ENCODE assay signal across 15 cellular contexts in the genomic region with DNA sequence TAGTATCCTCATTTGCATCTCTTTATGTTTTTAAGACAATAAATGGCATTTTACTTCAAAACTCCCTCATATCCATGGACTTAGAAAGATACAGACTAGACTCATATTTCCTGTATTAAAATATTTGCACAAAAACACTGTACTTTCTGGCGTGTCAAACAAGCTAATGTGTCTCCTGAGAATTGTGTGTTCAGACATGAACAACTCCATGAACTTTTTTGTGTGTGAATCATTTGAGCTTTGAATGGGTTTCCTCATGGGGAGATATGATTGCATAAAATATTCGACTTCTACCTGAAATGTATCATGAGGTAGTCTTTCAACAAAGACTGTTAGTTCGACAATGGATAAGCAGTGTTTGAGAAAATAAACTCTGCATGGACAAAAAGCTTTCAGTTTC. TPM values are rescaled to one million over a fixed set of nuclear protein-coding genes. Genes with fewer than 3 reads are reported as not detected.
DNase-seq lines count a peak whose midpoint lies in the region; ATAC-seq and TF ChIP-seq lines count a peak whose summit lies in the region.
"Had no signal": no experiment of that assay in that cellular context is flagged by ENCODE, and none has a peak within 500 bp of the region (broad histone marks: within the 10 kb centered on the region; RNA-seq: fewer than 3 reads in every experiment).

No MANE protein-coding gene starts in this region.

- H3K79me2 ChIP-seq in MM.1S (ENCODE audit: low read length) (no peaks in the 10 kb centered on the region), osteoblast (ENCODE audit: insufficient read depth, low read length) (no peaks in the 10 kb centered on the region)

- peaks cover 0 to 42% (median 0%) of the 10 kb centered on the region in 12 donors for H3K4me1 ChIP-seq in heart left ventricle
- H3K4me1 ChIP-seq in MM.1S (ENCODE audit: low read length), result no peaks in the 10 kb centered on the region
- H3K4me1 ChIP-seq in osteoblast (ENCODE audit: insufficient read depth, low read length), result peaks cover 33% of the 10 kb centered on the region
- H3K4me1 ChIP-seq: Caco-2 had no signal

- H3K27ac Mint-ChIP-seq in nephron, result peak overlapping the region; percentile 87 to 89 (median 88)
- H3K27ac Mint-ChIP-seq: H9 had no signal

- H3K27me3 ChIP-seq in heart left ventricle (peaks cover 0 to 38% (median 4%) of the 10 kb centered on the region in 9 donors), MM.1S (replicated peaks; ENCODE audit: insufficient read depth, low read length) (no peaks in the 10 kb centered on the region), osteoblast (ENCODE audit: insufficient read depth, low read length) (no peaks in the 10 kb centered on the region)

- no peaks in the 10 kb centered on the region for H3K9me2 ChIP-seq in MM.1S (replicated peaks; ENCODE audit: insufficient read depth, low read length)

- peak overlapping the region in 1 of 3 experiments; percentile 6 for H3K4me3 Mint-ChIP-seq in nephron
- H3K4me3 Mint-ChIP-seq: H9 had no signal

- H3F3A ChIP-seq in MM.1S (ENCODE audit: insufficient read depth, low read length), result no peaks in the 10 kb centered on the region

- DNase-seq in heart left ventricle (no peak), cardiac septum (ENCODE audit: low spot score) (no peak), dermis blood vessel endothelial cell (peak; percentile 2), MM.1S (no peak), osteoblast (ENCODE audit: insufficient read length, low spot score, missing footprints) (no peak)
- DNase-seq: AML-193, Caco-2, H9, NCI-H1436 treated with DMSO at 0.1 percent for 48 hours, NCI-H2081 treated with DMSO at 0.1 percent for 48 hours, NCI-H82, SHP77 had no signal

- H3K36me3 Mint-ChIP-seq in nephron (ENCODE audit: low read depth), result no peaks in the 10 kb centered on the region

- no peaks in the 10 kb centered on the region for H3K36me3 ChIP-seq in heart left ventricle
- no peaks in the 10 kb centered on the region for H3K36me3 ChIP-seq in MM.1S (replicated peaks; ENCODE audit: insufficient read depth, low read length)
- H3K36me3 ChIP-seq in osteoblast (ENCODE audit: insufficient read depth, low read length), result no peaks in the 10 kb centered on the region

- peaks cover 4% of the 10 kb centered on the region for H3K27me3 Mint-ChIP-seq in nephron (ENCODE audit: low read depth)

- no peak for TF ChIP-seq CTCF in heart left ventricle (IDR thresholded peaks at IDR 0.05)
- no peak for TF ChIP-seq CTCF in nephron (IDR thresholded peaks at IDR 0.05; ENCODE audit: unreplicated experiment in 3 of 3)
- no peak for TF ChIP-seq CTCF in MM.1S (IDR thresholded peaks at IDR 0.05; ENCODE audit: low read length)
- no peak for TF ChIP-seq CTCF in osteoblast (IDR thresholded peaks at IDR 0.05; ENCODE audit: extremely low read depth, low read depth, low read length)

- H4K20me1 ChIP-seq in MM.1S (ENCODE audit: insufficient read depth, low read length) (no peaks in the 10 kb centered on the region), osteoblast (ENCODE audit: insufficient read depth, low read length) (no peaks in the 10 kb centered on the region)

- no peak overlapping the region for H2AFZ ChIP-seq in MM.1S (ENCODE audit: low read length)
- H2AFZ ChIP-seq in osteoblast (ENCODE audit: low read length), result no peak overlapping the region

- H3K9me3 Mint-ChIP-seq in nephron, result no peaks in the 10 kb centered on the region
- H3K9me3 Mint-ChIP-seq: H9 had no signal

- peaks cover 92% of the 10 kb centered on the region for H3K4me1 Mint-ChIP-seq in nephron

- peak overlapping the region in 5 of 12 donors; percentile 43 to 67 (median 48) for H3K27ac ChIP-seq in heart left ventricle
- H3K27ac ChIP-seq in MM.1S (ENCODE audit: low read length), result no peak overlapping the region
- no peak overlapping the region for H3K27ac ChIP-seq in osteoblast (ENCODE audit: low read depth, low read length)

- H3K9me3 ChIP-seq in heart left ventricle (no peaks in the 10 kb centered on the region), MM.1S (replicated peaks; ENCODE audit: insufficient read depth, low read length) (no peaks in the 10 kb centered on the region), osteoblast (ENCODE audit: low read depth, low read length) (no peaks in the 10 kb centered on the region)
- H3K9me3 ChIP-seq: Caco-2 had no signal

- 52 to 67% (median 59%) methylated on average over 3 of the region's 3 CpGs for WGBS in heart left ventricle, 4 donors

- H3K9ac ChIP-seq in MM.1S (ENCODE audit: low read length), result no peak overlapping the region

- ATAC-seq in heart left ventricle (peak in 3 of 4 donors; percentile 16 to 66 (median 32)), HG02938 (IDR thresholded peaks at IDR 0.05; ENCODE audit: unreplicated experiment) (no peak)

- intact Hi-C loops in heart left ventricle (cut with DNase I), result no loop called here
- intact Hi-C loops in cardiac septum (cut with DNase I), result no loop called here

- no peak overlapping the region for H3K4me3 ChIP-seq in heart left ventricle
- no peak overlapping the region for H3K4me3 ChIP-seq in MM.1S (ENCODE audit: low read length)
- H3K4me3 ChIP-seq in osteoblast (ENCODE audit: insufficient read depth, low read length), result no peak overlapping the region

- TF ChIP-seq POLR2A in heart left ventricle (IDR thresholded peaks at IDR 0.05), result no peak

- H3K4me2 ChIP-seq in MM.1S (ENCODE audit: low read depth, low read length) (no peak overlapping the region), osteoblast (ENCODE audit: insufficient read depth, low read length) (no peak overlapping the region)

RNA-seq across cellular contexts. Expression of gene TMEM30B, which starts 58.8 kb away (rescaled TPM):
- total RNA-seq in heart left ventricle (1 to 10 TPM in 3 of 9 donors, under 1 TPM in 6; 0.12 to 2.4 (median 0.42) TPM), cardiac septum (5.2 TPM), dermis blood vessel endothelial cell (0.33 and 0.34 TPM in 2 replicates), osteoblast (1.1 and 1.8 TPM in 2 replicates)
- under 1 TPM; 0.11 to 0.24 TPM for polyA plus RNA-seq in heart left ventricle
- total RNA-seq: HT1080 had no signal
